Comparison of ENCODE assay signal across 13 cellular contexts in the genomic region with DNA sequence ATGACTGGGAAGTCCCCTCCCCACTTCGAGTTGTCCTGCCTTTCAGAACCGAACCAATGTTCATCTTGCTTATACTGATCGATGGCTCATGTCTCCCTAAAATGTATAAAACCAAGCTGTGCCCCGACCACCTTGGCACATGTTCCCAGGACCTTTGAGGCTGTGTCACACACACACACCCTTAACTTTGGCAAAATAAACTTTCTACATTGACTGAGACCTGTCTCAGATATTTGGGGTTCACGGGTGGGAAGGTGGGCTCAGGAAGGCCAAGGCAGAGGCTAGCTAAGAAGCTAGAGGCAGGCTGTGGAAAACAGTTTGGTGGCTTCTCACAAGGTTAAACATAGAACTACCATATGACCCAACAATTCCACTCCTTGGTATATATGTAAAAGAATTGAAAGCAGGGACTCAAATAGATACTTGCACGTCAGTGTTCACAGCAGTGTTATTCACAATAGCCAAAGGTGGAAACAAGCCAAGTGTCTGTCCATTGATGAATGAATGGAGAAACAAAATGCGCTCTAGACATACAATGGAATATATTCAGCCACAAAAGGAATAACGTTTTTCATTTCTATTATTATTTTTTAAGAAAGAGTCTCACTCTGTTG. TPM values are rescaled to one million over a fixed set of nuclear protein-coding genes. Genes with fewer than 3 reads are reported as not detected.
DNase-seq lines count a peak whose midpoint lies in the region; ATAC-seq and TF ChIP-seq lines count a peak whose summit lies in the region.
"Had no signal": no experiment of that assay in that cellular context is flagged by ENCODE, and none has a peak within 500 bp of the region (broad histone marks: within the 10 kb centered on the region; RNA-seq: fewer than 3 reads in every experiment).

No MANE protein-coding gene starts in this region.

- no peaks in the 10 kb centered on the region for H3K36me3 Mint-ChIP-seq in activated CD8-positive, alpha-beta T cell treated with anti-CD3 and anti-CD28 coated beads for 36 hours (ENCODE audit: low read depth)
- no peaks in the 10 kb centered on the region for H3K36me3 Mint-ChIP-seq in activated CD8-positive, alpha-beta T cell treated with anti-CD3 and anti-CD28 coated beads, Interleukin-2, amount 10 ng/mL, durations not matched to agents 7 days and 5 days (ENCODE audit: low read depth)
- H3K36me3 Mint-ChIP-seq in nephron (ENCODE audit: low read depth): no peaks in the 10 kb centered on the region

- H3K9me3 Mint-ChIP-seq in activated CD8-positive, alpha-beta T cell treated with anti-CD3 and anti-CD28 coated beads for 36 hours: no peaks in the 10 kb centered on the region
- H3K9me3 Mint-ChIP-seq in activated CD8-positive, alpha-beta T cell treated with anti-CD3 and anti-CD28 coated beads, Interleukin-2, amount 10 ng/mL, durations not matched to agents 7 days and 5 days (ENCODE audit: insufficient read depth): no peaks in the 10 kb centered on the region
- H3K9me3 Mint-ChIP-seq in nephron: no peaks in the 10 kb centered on the region

- CTCF ChIA-PET in activated CD8-positive, alpha-beta T cell treated with anti-CD3 and anti-CD28 coated beads for 36 hours (lab: Charles Lee): interaction anchor here (1.2 kb wide), 1 partner anchor 28 kb away, joined by 4 read pairs; no protein-coding TSS in a partner anchor
- CTCF ChIA-PET in activated CD8-positive, alpha-beta T cell treated with anti-CD3 and anti-CD28 coated beads, Interleukin-2, amount 10 ng/mL, durations not matched to agents 7 days and 5 days (lab: Charles Lee): interaction anchor here (2.3 kb wide), 1 partner anchor 28 kb away, joined by 8 read pairs; no protein-coding TSS in a partner anchor

- peak; percentile 42 for DNase-seq in activated CD8-positive, alpha-beta T cell treated with anti-CD3 and anti-CD28 coated beads for 36 hours
- no peak for DNase-seq in activated CD8-positive, alpha-beta T cell treated with anti-CD3 and anti-CD28 coated beads, Interleukin-2, amount 10 ng/mL, durations not matched to agents 7 days and 5 days
- no peak for DNase-seq in SHP77 treated with DMSO at 0.1 percent for 48 hours (lab: John Stamatoyannopoulos, UW)
- no peak for DNase-seq in stimulated activated CD8-positive, alpha-beta memory T cell treated with anti-CD3 and anti-CD28 coated beads, Interleukin-4, amount 100 ng/mL, for 48 hours
- DNase-seq: brain microvascular endothelial cell; effector CD8-positive, alpha-beta T cell; NCI-H2081; SJCRH30 had no signal

- POLR2A ChIA-PET in activated CD8-positive, alpha-beta T cell treated with anti-CD3 and anti-CD28 coated beads for 36 hours (lab: Charles Lee): interaction anchor here (2.3 to 3.3 kb wide), 2 partner anchors 11 to 13 kb away, joined by 10 to 16 read pairs; no protein-coding TSS in a partner anchor
- POLR2A ChIA-PET in activated CD8-positive, alpha-beta T cell treated with anti-CD3 and anti-CD28 coated beads, Interleukin-2, amount 10 ng/mL, durations not matched to agents 7 days and 5 days (lab: Charles Lee): interaction anchor here (1.0 kb wide), 1 partner anchor 11 kb away, joined by 3 read pairs; no protein-coding TSS in a partner anchor

- peak; percentile 63 for ATAC-seq in activated CD8-positive, alpha-beta T cell treated with anti-CD3 and anti-CD28 coated beads for 36 hours
- ATAC-seq in activated CD8-positive, alpha-beta T cell treated with anti-CD3 and anti-CD28 coated beads, Interleukin-2, amount 10 ng/mL, durations not matched to agents 7 days and 5 days: no peak
- ATAC-seq in GM21447 (IDR thresholded peaks at IDR 0.05; ENCODE audit: unreplicated experiment) (peak; percentile 82), HG03442 (IDR thresholded peaks at IDR 0.05; ENCODE audit: unreplicated experiment) (peak; percentile 77), GM21381 (IDR thresholded peaks at IDR 0.05; ENCODE audit: unreplicated experiment) (no peak)

- TF ChIP-seq CTCF in activated CD8-positive, alpha-beta T cell treated with anti-CD3 and anti-CD28 coated beads for 36 hours (IDR thresholded peaks at IDR 0.05): no peak
- TF ChIP-seq CTCF in nephron (IDR thresholded peaks at IDR 0.05; ENCODE audit: unreplicated experiment in 3 of 3): no peak

- no peak overlapping the region for H3K4me3 Mint-ChIP-seq in activated CD8-positive, alpha-beta T cell treated with anti-CD3 and anti-CD28 coated beads for 36 hours
- no peak overlapping the region for H3K4me3 Mint-ChIP-seq in activated CD8-positive, alpha-beta T cell treated with anti-CD3 and anti-CD28 coated beads, Interleukin-2, amount 10 ng/mL, durations not matched to agents 7 days and 5 days
- H3K4me3 Mint-ChIP-seq in nephron: no peak overlapping the region

- intact Hi-C loops in activated CD8-positive, alpha-beta T cell treated with anti-CD3 and anti-CD28 coated beads for 36 hours (cut with micrococcal nuclease): no loop called here

- H3K27ac Mint-ChIP-seq in activated CD8-positive, alpha-beta T cell treated with anti-CD3 and anti-CD28 coated beads for 36 hours: peak overlapping the region; percentile 85
- H3K27ac Mint-ChIP-seq in activated CD8-positive, alpha-beta T cell treated with anti-CD3 and anti-CD28 coated beads, Interleukin-2, amount 10 ng/mL, durations not matched to agents 7 days and 5 days: no peak overlapping the region
- H3K27ac Mint-ChIP-seq in nephron: peak overlapping the region in 2 of 3 experiments; percentile 44 to 90

- peaks cover 56% of the 10 kb centered on the region for H3K4me1 Mint-ChIP-seq in activated CD8-positive, alpha-beta T cell treated with anti-CD3 and anti-CD28 coated beads for 36 hours (ENCODE audit: low read depth)
- H3K4me1 Mint-ChIP-seq in activated CD8-positive, alpha-beta T cell treated with anti-CD3 and anti-CD28 coated beads, Interleukin-2, amount 10 ng/mL, durations not matched to agents 7 days and 5 days (ENCODE audit: low read depth): peaks cover 29% of the 10 kb centered on the region
- peaks cover 81% of the 10 kb centered on the region for H3K4me1 Mint-ChIP-seq in nephron

- H3K27me3 Mint-ChIP-seq in activated CD8-positive, alpha-beta T cell treated with anti-CD3 and anti-CD28 coated beads for 36 hours: no peaks in the 10 kb centered on the region
- H3K27me3 Mint-ChIP-seq in activated CD8-positive, alpha-beta T cell treated with anti-CD3 and anti-CD28 coated beads, Interleukin-2, amount 10 ng/mL, durations not matched to agents 7 days and 5 days (ENCODE audit: low read depth): peaks cover 7% of the 10 kb centered on the region
- peaks cover 4% of the 10 kb centered on the region for H3K27me3 Mint-ChIP-seq in nephron (ENCODE audit: low read depth)

RNA-seq across cellular contexts. Expression of gene PRF1, which starts 15.4 kb away (rescaled TPM):
- 100 to 1,000 TPM; 107 to 113 TPM for total RNA-seq in activated CD8-positive, alpha-beta T cell treated with anti-CD3 and anti-CD28 coated beads for 36 hours
- total RNA-seq in activated CD8-positive, alpha-beta T cell treated with anti-CD3 and anti-CD28 coated beads, Interleukin-2, amount 10 ng/mL, durations not matched to agents 7 days and 5 days: 100 to 1,000 TPM; 265 to 272 TPM
- total RNA-seq: A673, SJCRH30 had no signal

Comparison
In these comparisons a context has a peak if more than half of its experiments do, and no peak if none do; other contexts are left out.
1. ATAC-seq: peak in activated CD8-positive, alpha-beta T cell treated with anti-CD3 and anti-CD28 coated beads for 36 hours (single experiment), GM21447 (single experiment) and HG03442 (single experiment); none in activated CD8-positive, alpha-beta T cell treated with anti-CD3 and anti-CD28 coated beads, Interleukin-2, amount 10 ng/mL, durations not matched to agents 7 days and 5 days (single experiment) and GM21381 (single experiment).